In genomic region chr4:79201976-79202375, GRCh38 we compare ENCODE assay signal across 21 cellular contexts.
"Had no signal": no experiment of that assay in that cellular context is flagged by ENCODE, and none has a peak within 500 bp of the region (broad histone marks: within the 10 kb centered on the region; RNA-seq: fewer than 3 reads in every experiment).

No MANE protein-coding gene starts in this region.

- H3K4me1 Mint-ChIP-seq: endodermal cell; naive thymus-derived CD4-positive, alpha-beta T cell; stimulated activated effector memory CD8-positive, alpha-beta T cell treated with anti-CD3 and anti-CD28 coated beads, Interleukin-12 subunit alpha, Interleukin-12 subunit beta, amount 100 ng/mL, for 72 hours had no signal

- ATAC-seq: activated T-cell treated with anti-CD3 and anti-CD28 coated beads, Interleukin-2, amount 50 U/mL, for 4 hours; heart left ventricle; naive thymus-derived CD4-positive, alpha-beta T cell; pancreas; right lobe of liver; stimulated activated effector memory CD8-positive, alpha-beta T cell treated with anti-CD3 and anti-CD28 coated beads, Interleukin-12 subunit alpha, Interleukin-12 subunit beta, amount 100 ng/mL, for 72 hours had no signal

- H3K4me3 Mint-ChIP-seq: activated naive CD4-positive, alpha-beta T cell treated with anti-CD3 and anti-CD28 coated beads for 36 hours; activated T-cell treated with anti-CD3 and anti-CD28 coated beads, Interleukin-2, amount 50 U/mL, for 4 hours; endodermal cell; naive thymus-derived CD4-positive, alpha-beta T cell; stimulated activated effector memory CD8-positive, alpha-beta T cell treated with anti-CD3 and anti-CD28 coated beads, Interleukin-12 subunit alpha, Interleukin-12 subunit beta, amount 100 ng/mL, for 72 hours had no signal

- H3K27me3 Mint-ChIP-seq: naive thymus-derived CD4-positive, alpha-beta T cell had no signal

- DNase-seq: activated CD4-positive, alpha-beta T cell treated with anti-CD3 and anti-CD28 coated beads for 48 hours; activated CD4-positive, CD25-positive, alpha-beta regulatory T cell; activated CD8-positive, alpha-beta memory T cell treated with anti-CD3 and anti-CD28 coated beads, Interleukin-2, amount 50 U/mL, for 4 hours; activated naive CD4-positive, alpha-beta T cell treated with anti-CD3 and anti-CD28 coated beads for 36 hours; activated T-cell treated with anti-CD3 and anti-CD28 coated beads, Interleukin-2, amount 50 U/mL, for 4 hours; anterior cingulate cortex; brain microvascular endothelial cell; central memory CD4-positive, alpha-beta T cell; endodermal cell; erythroblast; heart left ventricle; mesenchymal stem cell; naive thymus-derived CD4-positive, alpha-beta T cell; pancreas; right lobe of liver; small intestine; stimulated activated CD4-positive, alpha-beta T cell treated with anti-CD3 and anti-CD28 coated beads, Interleukin-15, amount 100 ng/mL, for 24 hours; stimulated activated CD4-positive, alpha-beta T cell treated with anti-CD3 and anti-CD28 coated beads, Interleukin-4, amount 100 ng/mL, for 24 hours; stomach; trophoblast cell had no signal

- H3K27ac Mint-ChIP-seq: activated naive CD4-positive, alpha-beta T cell treated with anti-CD3 and anti-CD28 coated beads for 36 hours; endodermal cell; naive thymus-derived CD4-positive, alpha-beta T cell; stimulated activated effector memory CD8-positive, alpha-beta T cell treated with anti-CD3 and anti-CD28 coated beads, Interleukin-12 subunit alpha, Interleukin-12 subunit beta, amount 100 ng/mL, for 72 hours had no signal

- H3K36me3 Mint-ChIP-seq: stimulated activated effector memory CD8-positive, alpha-beta T cell treated with anti-CD3 and anti-CD28 coated beads, Interleukin-12 subunit alpha, Interleukin-12 subunit beta, amount 100 ng/mL, for 72 hours had no signal
